ENCODE assay signal across 11 cellular contexts in the genomic region with DNA sequence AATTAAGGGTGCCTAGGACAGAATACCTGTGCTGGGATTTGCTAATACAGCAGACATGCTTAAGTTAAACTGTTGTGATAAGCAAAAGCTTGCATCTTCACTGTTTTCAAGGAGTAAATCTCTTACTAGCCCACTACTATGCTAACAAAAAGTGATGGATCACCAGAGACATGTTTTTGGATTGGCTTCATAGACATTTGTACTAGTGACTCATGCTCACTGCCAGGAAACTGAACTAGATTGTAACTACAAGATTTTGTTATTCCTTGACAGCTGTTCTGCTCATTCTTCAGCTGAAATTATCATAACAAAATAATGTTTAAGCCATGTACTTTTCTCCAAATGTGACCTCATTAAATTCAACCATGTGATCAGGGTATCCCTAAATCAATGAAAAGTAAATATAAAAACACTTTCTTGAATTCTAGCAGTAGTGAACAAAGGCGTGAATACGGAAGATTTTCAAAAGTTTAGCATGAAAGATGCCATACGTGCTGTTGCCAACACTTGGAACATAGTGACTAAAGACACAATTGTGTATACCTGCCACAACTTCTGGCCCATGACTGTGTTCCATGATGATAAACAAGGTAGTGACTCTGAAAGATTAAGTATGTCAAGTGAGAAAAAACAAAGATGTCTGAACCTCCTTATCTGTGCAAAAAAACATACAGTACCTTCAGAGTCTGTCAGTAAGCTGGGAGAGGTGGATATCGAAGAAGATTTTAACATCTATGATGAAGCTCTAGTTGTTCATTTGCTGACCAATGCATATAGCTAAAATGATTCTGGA.
DNase-seq lines count a peak whose midpoint lies in the region; ATAC-seq and TF ChIP-seq lines count a peak whose summit lies in the region.
"Had no signal": no experiment of that assay in that cellular context is flagged by ENCODE, and none has a peak within 500 bp of the region (broad histone marks: within the 10 kb centered on the region; RNA-seq: fewer than 3 reads in every experiment).

No MANE protein-coding gene starts in this region.

- H3K4me1 Mint-ChIP-seq in MCF 10A (ENCODE audit: insufficient read depth, unreplicated experiment) = peaks cover 21% of the 10 kb centered on the region

- ATAC-seq in left lung = peak; percentile 47

- in situ Hi-C loops in HAP-1 (cut with MboI; ENCODE audit: low sequenced_read_pairs) = no loop called here

- TF ChIP-seq POLR2A in breast epithelium (IDR thresholded peaks at IDR 0.05) = no peak

- H3K36me3 ChIP-seq in breast epithelium = no peaks in the 10 kb centered on the region
- no peaks in the 10 kb centered on the region for H3K36me3 ChIP-seq in left lung
- no peaks in the 10 kb centered on the region for H3K36me3 ChIP-seq in HAP-1 (replicated peaks)
- H3K36me3 ChIP-seq: tibial nerve had no signal

- no peak overlapping the region for H3K4me3 ChIP-seq in breast epithelium
- no peak overlapping the region for H3K4me3 ChIP-seq in left lung
- no peak overlapping the region for H3K4me3 ChIP-seq in HAP-1
- H3K4me3 ChIP-seq: tibial nerve had no signal

- H3K9me3 Mint-ChIP-seq in MCF 10A (ENCODE audit: unreplicated experiment) = no peaks in the 10 kb centered on the region

- CTCF ChIA-PET in MCF 10A (lab: Yijun Ruan, JAX) = interaction anchor here (0.6 to 2.0 kb wide), 5 partner anchors 20 to 442 kb away, joined by 3 to 6 read pairs (median 3); no protein-coding TSS in a partner anchor

- H3K9me3 ChIP-seq in breast epithelium (no peaks in the 10 kb centered on the region), left lung (no peaks in the 10 kb centered on the region), HAP-1 (no peaks in the 10 kb centered on the region; the same call in 1 of the 2 replicates)

- peak overlapping the region; percentile 73 for H3K27ac Mint-ChIP-seq in MCF 10A (ENCODE audit: low read depth, unreplicated experiment)
- H3K27ac Mint-ChIP-seq: activated CD4-positive, alpha-beta memory T cell treated with anti-CD3 and anti-CD28 coated beads for 36 hours had no signal

- H3K4me3 Mint-ChIP-seq in MCF 10A (ENCODE audit: unreplicated experiment) = no peak overlapping the region
- H3K4me3 Mint-ChIP-seq: activated CD4-positive, alpha-beta memory T cell treated with anti-CD3 and anti-CD28 coated beads for 36 hours had no signal

- POLR2A ChIA-PET in MCF 10A (lab: Yijun Ruan, JAX) = interaction anchor here (0.6 to 2.3 kb wide), 6 partner anchors 8 to 109 kb away, joined by 3 to 14 read pairs (median 3); no protein-coding TSS in a partner anchor

- no peaks in the 10 kb centered on the region for H3K4me1 ChIP-seq in breast epithelium
- no peaks in the 10 kb centered on the region for H3K4me1 ChIP-seq in left lung
- H3K4me1 ChIP-seq in HAP-1 = no peaks in the 10 kb centered on the region
- H3K4me1 ChIP-seq: tibial nerve had no signal

- intact Hi-C loops in MCF 10A (cut with micrococcal nuclease) = no loop called here
- intact Hi-C loops in breast epithelium (cut with DNase I; ENCODE audit: low total_unique reads) = no loop called here
- intact Hi-C loops in left lung (cut with DNase I) = no loop called here

- no peak for TF ChIP-seq CTCF in MCF 10A (IDR thresholded peaks at IDR 0.05; ENCODE audit: unreplicated experiment)
- TF ChIP-seq CTCF in breast epithelium (IDR thresholded peaks at IDR 0.05) = no peak
- no peak for TF ChIP-seq CTCF in left lung (IDR thresholded peaks at IDR 0.05)

- BruUV-seq in MCF 10A (replicated peaks; lab: Mats Ljungman, UMichigan) = no TSS peak

- H3K27me3 ChIP-seq in breast epithelium = no peaks in the 10 kb centered on the region
- no peaks in the 10 kb centered on the region for H3K27me3 ChIP-seq in left lung
- H3K27me3 ChIP-seq in HAP-1 (ENCODE audit: low read depth) = no peaks in the 10 kb centered on the region
- H3K27me3 ChIP-seq: tibial nerve had no signal

- H3K36me3 Mint-ChIP-seq in MCF 10A (ENCODE audit: insufficient read depth, unreplicated experiment) = no peaks in the 10 kb centered on the region
- H3K36me3 Mint-ChIP-seq: activated CD4-positive, alpha-beta memory T cell treated with anti-CD3 and anti-CD28 coated beads for 36 hours had no signal

- DNase-seq in MCF 10A (ENCODE audit: unreplicated experiment) (peak; percentile 70), breast epithelium (ENCODE audit: low spot score in 2 of 2) (no peak), dermis blood vessel endothelial cell (peak; percentile 61), left lung (no peak), NCI-H69 (lab: John Stamatoyannopoulos, UW) (no peak), NCI-H1930 (lab: John Stamatoyannopoulos, UW) (no peak), activated gamma-delta T cell treated with Interleukin-2 at 50 U/mL for 16 hours (no peak), HAP-1 (ENCODE audit: low spot score in 2 of 2) (no peak)
- DNase-seq: 8988T; activated CD4-positive, alpha-beta memory T cell treated with anti-CD3 and anti-CD28 coated beads for 36 hours had no signal

- H3K27ac ChIP-seq in breast epithelium (no peak overlapping the region), left lung (no peak overlapping the region)
- H3K27ac ChIP-seq: tibial nerve had no signal

- no peaks in the 10 kb centered on the region for H3K27me3 Mint-ChIP-seq in MCF 10A (ENCODE audit: insufficient read depth, unreplicated experiment)

Comparison
In these comparisons a context has a peak if more than half of its experiments do, and no peak if none do; other contexts are left out.
1. DNase-seq: peak in MCF 10A (single experiment) and dermis blood vessel endothelial cell (single experiment); none in breast epithelium (0 of 2), left lung (0 of 2), NCI-H69 (single experiment), NCI-H1930 (0 of 2), activated gamma-delta T cell treated with Interleukin-2 at 50 U/mL for 16 hours (single experiment) and HAP-1 (0 of 2).